ENCODE assay signal across 24 cellular contexts in the genomic region with DNA sequence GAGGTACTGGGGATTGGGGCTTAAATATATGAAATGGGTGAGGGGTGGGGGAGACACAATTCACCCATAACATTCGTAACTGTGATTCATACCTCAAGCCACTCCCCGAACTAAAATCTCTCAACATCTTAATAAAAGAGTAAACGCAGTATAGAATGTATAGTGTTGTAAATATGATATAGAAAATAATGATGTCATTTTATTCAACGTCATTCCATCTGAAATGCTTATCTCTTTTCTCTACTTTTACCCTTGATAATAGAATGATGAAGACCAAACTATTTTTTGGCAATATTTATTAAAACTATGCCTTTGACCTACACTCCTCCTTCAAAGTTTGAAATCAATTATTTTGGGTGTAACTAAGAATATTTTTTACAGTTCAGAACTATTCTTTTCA. TPM values are rescaled to one million over a fixed set of nuclear protein-coding genes. Genes with fewer than 3 reads are reported as not detected.
"Had no signal": no experiment of that assay in that cellular context is flagged by ENCODE, and none has a peak within 500 bp of the region (broad histone marks: within the 10 kb centered on the region; RNA-seq: fewer than 3 reads in every experiment).

No MANE protein-coding gene starts in this region.

- H3K4me1 ChIP-seq: esophagus muscularis mucosa, foreskin keratinocyte, gastrocnemius medialis, heart right ventricle, left lung, lower lobe of right lung had no signal

- H3K27me3 ChIP-seq: dorsolateral prefrontal cortex, esophagus muscularis mucosa, foreskin keratinocyte, gastrocnemius medialis, heart right ventricle, left lung had no signal

- FAIRE-seq: colon, endothelial cell of umbilical vein, keratinocyte had no signal

- DNase-seq: dermis blood vessel endothelial cell; dorsolateral prefrontal cortex; effector CD4-positive, alpha-beta T cell; effector memory CD4-positive, alpha-beta T cell; foreskin keratinocyte; gastrocnemius medialis; glutamatergic neuron; head of caudate nucleus; heart right ventricle; hippocampal formation; left cardiac atrium; left lung; left ventricle myocardium superior; lower lobe of right lung; mesenchymal stem cell; mucosa of descending colon; naive B cell had no signal

- ATAC-seq: foreskin keratinocyte, gastrocnemius medialis, heart right ventricle, left cardiac atrium, left lung, left ventricle myocardium superior, lower lobe of right lung, mucosa of descending colon had no signal

- H3K9me3 ChIP-seq: esophagus muscularis mucosa, gastrocnemius medialis, heart right ventricle, left lung, lower lobe of right lung, mucosa of descending colon had no signal

- H3K4me3 ChIP-seq: coronary artery, dorsolateral prefrontal cortex, esophagus muscularis mucosa, gastrocnemius medialis, heart right ventricle, left lung, lower lobe of right lung, mucosa of descending colon had no signal

- H3K27ac ChIP-seq: coronary artery, dorsolateral prefrontal cortex, esophagus muscularis mucosa, foreskin keratinocyte, gastrocnemius medialis, heart right ventricle, left lung, lower lobe of right lung had no signal

RNA-seq across cellular contexts. Expression of a gene that starts 53.7 kb away (rescaled TPM):
- polyA plus RNA-seq: endothelial cell of umbilical vein, esophagus, fibroblast of lung, foreskin keratinocyte, heart right ventricle, keratinocyte had no signal
